In the genomic region with DNA sequence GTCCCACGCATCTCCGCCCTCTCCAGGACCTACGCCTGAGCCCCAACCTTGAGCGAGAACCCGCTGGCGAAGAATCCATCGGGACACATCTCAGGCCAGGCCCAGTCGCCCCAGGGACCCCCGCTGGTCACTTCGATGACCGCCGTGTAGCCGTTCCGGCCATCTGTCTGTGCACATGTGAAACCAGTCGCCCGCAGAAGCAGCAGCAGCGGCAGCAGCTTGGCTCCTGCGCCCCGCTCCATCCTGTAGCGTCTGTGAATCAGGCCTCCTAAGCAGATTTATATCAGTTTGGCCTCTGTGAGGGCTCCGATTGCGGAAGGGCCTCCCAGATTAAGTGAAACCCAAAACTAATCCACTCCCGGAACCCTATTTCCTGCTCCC, we compare ENCODE assay signal across 8 cellular contexts. TPM values are rescaled to one million over a fixed set of nuclear protein-coding genes. Genes with fewer than 3 reads are reported as not detected.
DNase-seq lines count a peak whose midpoint lies in the region; ATAC-seq and TF ChIP-seq lines count a peak whose summit lies in the region.

A gene with protein sequence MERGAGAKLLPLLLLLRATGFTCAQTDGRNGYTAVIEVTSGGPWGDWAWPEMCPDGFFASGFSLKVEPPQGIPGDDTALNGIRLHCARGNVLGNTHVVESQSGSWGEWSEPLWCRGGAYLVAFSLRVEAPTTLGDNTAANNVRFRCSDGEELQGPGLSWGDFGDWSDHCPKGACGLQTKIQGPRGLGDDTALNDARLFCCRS (minus strand): TSS at position 254 of the 381 bp plus-strand sequence. CDS start 12 bp downstream, at position 242.

- H3K4ac ChIP-seq in mesendoderm (ENCODE audit: low read depth, low read length) = no peak within 1 kb of the TSS

- H3K56ac ChIP-seq in mesendoderm (ENCODE audit: low read length) = no peak within 1 kb of the TSS

- no peak within 1 kb of the TSS for H4K5ac ChIP-seq in mesendoderm (ENCODE audit: low read length)

- no peak within 1 kb of the TSS for H3K18ac ChIP-seq in mesendoderm (ENCODE audit: low read length)

- H3K27me3 Mint-ChIP-seq in activated T-helper 2 cell treated with anti-CD3 and anti-CD28 coated beads, Interferon-gamma antibody, Interleukin-2, Interleukin-4, amounts not matched to agents 10 μg/mL and 5 μg/mL and 100 μg/mL, durations not matched to agents 14 hours and 24 hours and 36 hours (ENCODE audit: low read depth) = peaks cover 58% of the 10 kb centered on the region

- peak; percentile 10 for ATAC-seq in sciatic nerve
- no peak for ATAC-seq in HG03135 (IDR thresholded peaks at IDR 0.05; ENCODE audit: unreplicated experiment)

- no peak within 1 kb of the TSS for H2BK15ac ChIP-seq in mesendoderm (replicated peaks; ENCODE audit: low read depth)

- H3K4me1 Mint-ChIP-seq in activated T-helper 2 cell treated with anti-CD3 and anti-CD28 coated beads, Interferon-gamma antibody, Interleukin-2, Interleukin-4, amounts not matched to agents 10 μg/mL and 5 μg/mL and 100 μg/mL, durations not matched to agents 14 hours and 24 hours and 36 hours (ENCODE audit: low read depth) = peaks cover 19% of the 10 kb centered on the region

- intact Hi-C loops in sciatic nerve (cut with DNase I) = loop anchor here (5.0 kb wide), 1 partner anchor 106 kb away; no protein-coding TSS in a partner anchor
- intact Hi-C loops in activated T-helper 2 cell treated with anti-CD3 and anti-CD28 coated beads, Interferon-gamma antibody, Interleukin-2, Interleukin-4, amounts not matched to agents 10 μg/mL and 5 μg/mL and 100 μg/mL, durations not matched to agents 14 hours and 24 hours and 36 hours (cut with micrococcal nuclease) = loop anchor here (2.0 kb wide), 1 partner anchor 103 kb away; no protein-coding TSS in a partner anchor

- no peak within 1 kb of the TSS for H2BK120ac ChIP-seq in mesendoderm (ENCODE audit: low read depth, low read length)

- no peaks in the 10 kb centered on the region for H3K79me2 ChIP-seq in mesendoderm (ENCODE audit: control insufficient read depth, insufficient read depth, low read length)

- no peaks in the 10 kb centered on the region for H3K36me3 ChIP-seq in mesendoderm (ENCODE audit: control insufficient read depth, insufficient read depth, low read length)

- H3K27ac ChIP-seq in mesendoderm (ENCODE audit: low read depth, low read length) = no peak within 1 kb of the TSS

- no peak within 1 kb of the TSS for H4K8ac ChIP-seq in mesendoderm (ENCODE audit: low read depth, low read length)

- no CpG with 5 or more reads among the region's 23 CpGs for WGBS in mesendoderm (ENCODE audit: extremely low coverage, insufficient coverage, low lambda C conversion rate)

- no peak within 1 kb of the TSS for H3K4me2 ChIP-seq in mesendoderm (ENCODE audit: low read length)

- no peaks in the 10 kb centered on the region for H3K9me3 Mint-ChIP-seq in activated T-helper 2 cell treated with anti-CD3 and anti-CD28 coated beads, Interferon-gamma antibody, Interleukin-2, Interleukin-4, amounts not matched to agents 10 μg/mL and 5 μg/mL and 100 μg/mL, durations not matched to agents 14 hours and 24 hours and 36 hours

- peaks cover 2% of the 10 kb centered on the region for H3K4me1 ChIP-seq in mesendoderm (ENCODE audit: control insufficient read depth, low read depth, low read length)

- TF ChIP-seq CTCF in foreskin fibroblast (IDR thresholded peaks at IDR 0.05; ENCODE audit: low read depth, low read length) = no peak

- no peak within 1 kb of the TSS for H2AK5ac ChIP-seq in mesendoderm (ENCODE audit: low read length)

- no peaks in the 10 kb centered on the region for H3K36me3 Mint-ChIP-seq in activated T-helper 2 cell treated with anti-CD3 and anti-CD28 coated beads, Interferon-gamma antibody, Interleukin-2, Interleukin-4, amounts not matched to agents 10 μg/mL and 5 μg/mL and 100 μg/mL, durations not matched to agents 14 hours and 24 hours and 36 hours (ENCODE audit: low read depth)

- no peak within 1 kb of the TSS for H2BK5ac ChIP-seq in mesendoderm (ENCODE audit: low read length)

- H3K23ac ChIP-seq in mesendoderm (ENCODE audit: low read length) = no peak within 1 kb of the TSS

- peak; percentile 38 for DNase-seq in EH (ENCODE audit: low read depth)
- DNase-seq in RPMI7951 (ENCODE audit: low read depth) = peak; percentile 51
- DNase-seq in foreskin fibroblast = peak; percentile 51 to 76
- peak; percentile 67 for DNase-seq in sciatic nerve (ENCODE audit: low spot score)
- no peak for DNase-seq in activated T-helper 2 cell treated with anti-CD3 and anti-CD28 coated beads, Interferon-gamma antibody, Interleukin-2, Interleukin-4, amounts not matched to agents 10 μg/mL and 5 μg/mL and 100 μg/mL, durations not matched to agents 14 hours and 24 hours and 36 hours (ENCODE audit: low spot score)
- no peak for DNase-seq in stimulated activated CD4-positive, alpha-beta T cell treated with anti-CD3 and anti-CD28 coated beads, Interleukin-4, amount 100 ng/mL, for 4 hours
- DNase-seq in mesendoderm = no peak

- peaks cover 2% of the 10 kb centered on the region for H3K27me3 ChIP-seq in mesendoderm (ENCODE audit: insufficient read depth, low read length, poor library complexity)

- no peaks in the 10 kb centered on the region for H3K79me1 ChIP-seq in mesendoderm (ENCODE audit: low read length)

- H3K9ac ChIP-seq in mesendoderm (ENCODE audit: low read length) = no peak within 1 kb of the TSS

- H3K4me3 Mint-ChIP-seq in activated T-helper 2 cell treated with anti-CD3 and anti-CD28 coated beads, Interferon-gamma antibody, Interleukin-2, Interleukin-4, amounts not matched to agents 10 μg/mL and 5 μg/mL and 100 μg/mL, durations not matched to agents 14 hours and 24 hours and 36 hours (ENCODE audit: low read depth) = no peak within 1 kb of the TSS

- no peak within 1 kb of the TSS for H3K27ac Mint-ChIP-seq in activated T-helper 2 cell treated with anti-CD3 and anti-CD28 coated beads, Interferon-gamma antibody, Interleukin-2, Interleukin-4, amounts not matched to agents 10 μg/mL and 5 μg/mL and 100 μg/mL, durations not matched to agents 14 hours and 24 hours and 36 hours

- H3K4me3 ChIP-seq in foreskin fibroblast (ENCODE audit: low read depth in 1 of 2, low read length in 2 of 2) = peak within 1 kb of the TSS; percentile 19
- H3K4me3 ChIP-seq in mesendoderm (ENCODE audit: low read length) = no peak within 1 kb of the TSS

RNA-seq across cellular contexts. Expression of the gene that starts here (rescaled TPM):
- 0.96 and 1.3 TPM in 2 replicates for total RNA-seq in RPMI7951 (2014; rRNA removed; shearing (Covaris generic))
- 5.4 TPM for total RNA-seq in sciatic nerve
- 0.28 and 0.46 TPM in 2 replicates for total RNA-seq in activated T-helper 2 cell treated with anti-CD3 and anti-CD28 coated beads, Interferon-gamma antibody, Interleukin-2, Interleukin-4, amounts not matched to agents 10 μg/mL and 5 μg/mL and 100 μg/mL, durations not matched to agents 14 hours and 24 hours and 36 hours
- polyA plus RNA-seq in mesendoderm (2013, experiment 1 of 2) = 0.13 TPM
- 0.17 TPM for polyA plus RNA-seq in mesendoderm (2013, experiment 2 of 2)

Comparison
In these comparisons a context has a peak if more than half of its experiments do, and no peak if none do; other contexts are left out.
1. DNase-seq: peak in EH (single experiment), RPMI7951 (single experiment), foreskin fibroblast (2 of 2) and sciatic nerve (single experiment); none in activated T-helper 2 cell treated with anti-CD3 and anti-CD28 coated beads, Interferon-gamma antibody, Interleukin-2, Interleukin-4, amounts not matched to agents 10 μg/mL and 5 μg/mL and 100 μg/mL, durations not matched to agents 14 hours and 24 hours and 36 hours (single experiment), stimulated activated CD4-positive, alpha-beta T cell treated with anti-CD3 and anti-CD28 coated beads, Interleukin-4, amount 100 ng/mL, for 4 hours (0 of 2) and mesendoderm (single experiment).